ENCODE assay signal across 8 cellular contexts in genomic region chr10:92691591-92692084, GRCh38. TPM values are rescaled to one million over a fixed set of nuclear protein-coding genes. Genes with fewer than 3 reads are reported as not detected.
DNase-seq lines count a peak whose midpoint lies in the region; ATAC-seq lines count a peak whose summit lies in the region.

No MANE protein-coding gene starts in this region.

- no peaks in the 10 kb centered on the region for H3K9me3 Mint-ChIP-seq in IgD-negative memory B cell
- H3K9me3 Mint-ChIP-seq in activated T-helper 2 cell treated with anti-CD3 and anti-CD28 coated beads, Interferon-gamma antibody, Interleukin-2, Interleukin-4, amounts not matched to agents 10 μg/mL and 5 μg/mL and 100 μg/mL, durations not matched to agents 14 hours and 24 hours and 36 hours: no peaks in the 10 kb centered on the region

- H3K36me3 Mint-ChIP-seq in IgD-negative memory B cell: peaks cover 9% of the 10 kb centered on the region
- no peaks in the 10 kb centered on the region for H3K36me3 Mint-ChIP-seq in activated T-helper 2 cell treated with anti-CD3 and anti-CD28 coated beads, Interferon-gamma antibody, Interleukin-2, Interleukin-4, amounts not matched to agents 10 μg/mL and 5 μg/mL and 100 μg/mL, durations not matched to agents 14 hours and 24 hours and 36 hours (ENCODE audit: low read depth)

- H3K27ac Mint-ChIP-seq in IgD-negative memory B cell: peak overlapping the region; percentile 97 to 100 (median 98)
- H3K27ac Mint-ChIP-seq in activated T-helper 2 cell treated with anti-CD3 and anti-CD28 coated beads, Interferon-gamma antibody, Interleukin-2, Interleukin-4, amounts not matched to agents 10 μg/mL and 5 μg/mL and 100 μg/mL, durations not matched to agents 14 hours and 24 hours and 36 hours: no peak overlapping the region

- peaks cover 6% of the 10 kb centered on the region for H3K27me3 Mint-ChIP-seq in IgD-negative memory B cell
- peaks cover 70% of the 10 kb centered on the region for H3K27me3 Mint-ChIP-seq in activated T-helper 2 cell treated with anti-CD3 and anti-CD28 coated beads, Interferon-gamma antibody, Interleukin-2, Interleukin-4, amounts not matched to agents 10 μg/mL and 5 μg/mL and 100 μg/mL, durations not matched to agents 14 hours and 24 hours and 36 hours (ENCODE audit: low read depth)

- intact Hi-C loops in activated T-helper 2 cell treated with anti-CD3 and anti-CD28 coated beads, Interferon-gamma antibody, Interleukin-2, Interleukin-4, amounts not matched to agents 10 μg/mL and 5 μg/mL and 100 μg/mL, durations not matched to agents 14 hours and 24 hours and 36 hours (cut with micrococcal nuclease): loop anchor here (2.0 to 5.0 kb wide), 3 partner anchors 99 to 375 kb away; partner anchors contain the start of genes EXOC6 and KIF11

- peak overlapping the region; percentile 98 to 99 (median 98) for H3K4me3 Mint-ChIP-seq in IgD-negative memory B cell
- peak overlapping the region; percentile 30 for H3K4me3 Mint-ChIP-seq in activated T-helper 2 cell treated with anti-CD3 and anti-CD28 coated beads, Interferon-gamma antibody, Interleukin-2, Interleukin-4, amounts not matched to agents 10 μg/mL and 5 μg/mL and 100 μg/mL, durations not matched to agents 14 hours and 24 hours and 36 hours (ENCODE audit: low read depth)

- H3K4me1 Mint-ChIP-seq in IgD-negative memory B cell: peaks cover 27 to 38% (median 27%) of the 10 kb centered on the region in 3 donors
- peaks cover 21% of the 10 kb centered on the region for H3K4me1 Mint-ChIP-seq in activated T-helper 2 cell treated with anti-CD3 and anti-CD28 coated beads, Interferon-gamma antibody, Interleukin-2, Interleukin-4, amounts not matched to agents 10 μg/mL and 5 μg/mL and 100 μg/mL, durations not matched to agents 14 hours and 24 hours and 36 hours (ENCODE audit: low read depth)

- ATAC-seq in stimulated activated naive CD8-positive, alpha-beta T cell treated with anti-CD3 and anti-CD28 coated beads, Interleukin-15, Interleukin-2, amounts not matched to agents 100 U/mL and 50 U/mL, for 24 hours: no peak
- ATAC-seq in HG03095 (IDR thresholded peaks at IDR 0.05; ENCODE audit: unreplicated experiment): no peak

- DNase-seq in activated T-helper 2 cell treated with anti-CD3 and anti-CD28 coated beads, Interferon-gamma antibody, Interleukin-2, Interleukin-4, amounts not matched to agents 10 μg/mL and 5 μg/mL and 100 μg/mL, durations not matched to agents 14 hours and 24 hours and 36 hours (ENCODE audit: low spot score): no peak
- DNase-seq in iPS-NIHi7 (ENCODE audit: extremely low spot score) (peak; percentile 26), NCI-H510A treated with DMSO at 0.1 percent for 48 hours (lab: John Stamatoyannopoulos, UW) (no peak), NCI-H2107 (lab: John Stamatoyannopoulos, UW) (no peak), A172 (ENCODE audit: low spot score) (no peak)
- DNase-seq in stimulated activated naive CD8-positive, alpha-beta T cell treated with anti-CD3 and anti-CD28 coated beads, Interleukin-15, Interleukin-2, amounts not matched to agents 100 U/mL and 50 U/mL, for 24 hours: peak; percentile 47

RNA-seq across cellular contexts. Expression of gene HHEX, which starts 1.9 kb away (rescaled TPM):
- polyA plus RNA-seq in IgD-negative memory B cell: 134 TPM
- 0.32 and 0.46 TPM in 2 replicates for total RNA-seq in activated T-helper 2 cell treated with anti-CD3 and anti-CD28 coated beads, Interferon-gamma antibody, Interleukin-2, Interleukin-4, amounts not matched to agents 10 μg/mL and 5 μg/mL and 100 μg/mL, durations not matched to agents 14 hours and 24 hours and 36 hours
- total RNA-seq in A172 (2014; rRNA removed; shearing (Covaris generic)): not detected in 2 replicates

Comparison
In these comparisons a context has a peak if more than half of its experiments do, and no peak if none do; other contexts are left out.
1. DNase-seq: peak in iPS-NIHi7 (single experiment) and stimulated activated naive CD8-positive, alpha-beta T cell treated with anti-CD3 and anti-CD28 coated beads, Interleukin-15, Interleukin-2, amounts not matched to agents 100 U/mL and 50 U/mL, for 24 hours (single experiment); none in activated T-helper 2 cell treated with anti-CD3 and anti-CD28 coated beads, Interferon-gamma antibody, Interleukin-2, Interleukin-4, amounts not matched to agents 10 μg/mL and 5 μg/mL and 100 μg/mL, durations not matched to agents 14 hours and 24 hours and 36 hours (single experiment), NCI-H510A treated with DMSO at 0.1 percent for 48 hours (single experiment), NCI-H2107 (single experiment) and A172 (single experiment).